ENCODE assay signal across 20 cellular contexts in genomic region chr2:9673914-9674481, GRCh38. TPM values are rescaled to one million over a fixed set of nuclear protein-coding genes. Genes with fewer than 3 reads are reported as not detected.
DNase-seq lines count a peak whose midpoint lies in the region; ATAC-seq and TF ChIP-seq lines count a peak whose summit lies in the region.
"Had no signal": no experiment of that assay in that cellular context is flagged by ENCODE, and none has a peak within 500 bp of the region (broad histone marks: within the 10 kb centered on the region; RNA-seq: fewer than 3 reads in every experiment).

No MANE protein-coding gene starts in this region.

- no peak overlapping the region for H2AFZ ChIP-seq in SK-N-SH (ENCODE audit: low read depth)

- 0 out of 2 replicates have a peak, but pooled peaks have one; percentile 11 for TF ChIP-seq RAD21 in SK-N-SH (IDR thresholded peaks at IDR 0.05; ENCODE audit: low read length)

- peak in 1 of 2 experiments; percentile 77; a peak in 2 of 4 replicates for TF ChIP-seq EP300 in SK-N-SH (IDR thresholded peaks at IDR 0.05; ENCODE audit: borderline replicate concordance in 1 of 2, low read depth in 1 of 2, low read length in 1 of 2)

- peaks cover 24 to 25% of the 10 kb centered on the region in 2 experiments; a peak in 3 of 4 replicates for H3K4me1 ChIP-seq in SK-N-SH (ENCODE audit: control insufficient read depth in 1 of 2, insufficient read depth in 2 of 2, low read depth in 1 of 2, low read length in 1 of 2)

- no peaks in the 10 kb centered on the region for H3K79me2 ChIP-seq in SK-N-SH (ENCODE audit: insufficient read depth)

- H3K9me3 ChIP-seq in SK-N-SH: no peaks in the 10 kb centered on the region

- POLR2A ChIA-PET in SK-N-SH (lab: Yijun Ruan, JAX) (interaction anchor here (0.6 to 1.2 kb wide), 3 partner anchors 15 to 118 kb away, joined by 3 to 5 read pairs (median 4); partner anchors contain the start of genes ADAM17 and YWHAQ), MCF 10A (lab: Yijun Ruan, JAX) (no interaction called here)

- H3K27ac Mint-ChIP-seq in MCF 10A (ENCODE audit: low read depth, unreplicated experiment): no peak overlapping the region

- H3K4me2 ChIP-seq in SK-N-SH: no peak overlapping the region
- H3K4me2 ChIP-seq: KMS-11 had no signal

- H3K27ac ChIP-seq in SK-N-SH (ENCODE audit: low read depth in 2 of 2, low read length in 1 of 2): peak overlapping the region; percentile 45 to 88; a peak in 3 of 4 replicates
- H3K27ac ChIP-seq: BLaER1 treated with 17β-estradiol and CSF1 and Interleukin-3, amounts not matched to agents 10 nM and 100 nM; KMS-11; SK-N-MC had no signal

- DNase-seq in NCI-H345 (lab: John Stamatoyannopoulos, UW) (peak; percentile 12), NCI-H345 treated with DMSO at 0.1 percent for 48 hours (lab: John Stamatoyannopoulos, UW; ENCODE audit: unreplicated experiment) (no peak), SK-N-SH (peak; percentile 78), choroid plexus epithelial cell (ENCODE audit: low read depth) (peak; percentile 21), CD1c-positive myeloid dendritic cell (ENCODE audit: extremely low spot score) (no peak), MCF 10A (ENCODE audit: unreplicated experiment) (no peak)
- DNase-seq in central memory CD4-positive, alpha-beta T cell: no peak
- DNase-seq: 8988T, DND-41, HCEC 1CT, NCI-H1105, NCI-H1694 treated with DMSO at 0.1 percent for 48 hours, NCI-H2171, NCI-H510A, NCI-H774 had no signal

- H3K4me1 Mint-ChIP-seq in MCF 10A (ENCODE audit: insufficient read depth, unreplicated experiment): peaks cover 17% of the 10 kb centered on the region

- no peaks in the 10 kb centered on the region for H3K36me3 Mint-ChIP-seq in MCF 10A (ENCODE audit: insufficient read depth, unreplicated experiment)

- no peaks in the 10 kb centered on the region for H3K9me2 ChIP-seq in SK-N-SH

- H3K9ac ChIP-seq in SK-N-SH: no peak overlapping the region
- H3K9ac ChIP-seq: BLaER1 treated with 17β-estradiol and CSF1 and Interleukin-3, amounts not matched to agents 10 nM and 100 nM; KMS-11 had no signal

- H3K4me3 ChIP-seq in SK-N-SH (ENCODE audit: low read depth in 2 of 2, low read length in 1 of 2) (no peak overlapping the region), choroid plexus epithelial cell (ENCODE audit: low read depth, low read length) (no peak overlapping the region)
- H3K4me3 ChIP-seq: BLaER1 treated with 17β-estradiol and CSF1 and Interleukin-3, amounts not matched to agents 10 nM and 100 nM; SK-N-MC had no signal

- no peak for ATAC-seq in HG03469 (IDR thresholded peaks at IDR 0.05; ENCODE audit: unreplicated experiment)
- ATAC-seq: Panc1 had no signal

- TF ChIP-seq CTCF in SK-N-SH (IDR thresholded peaks at IDR 0.05) (no peak), choroid plexus epithelial cell (conservative IDR thresholded peaks at IDR 0.05; ENCODE audit: low read depth, low read length) (no peak), MCF 10A (IDR thresholded peaks at IDR 0.05; ENCODE audit: unreplicated experiment) (no peak)

- H3K36me3 ChIP-seq in SK-N-SH (replicated peaks in 1 of 2; ENCODE audit: control insufficient read depth in 1 of 2, insufficient read depth in 2 of 2, low read length in 1 of 2): no peaks in the 10 kb centered on the region
- H3K36me3 ChIP-seq: BLaER1 treated with 17β-estradiol and CSF1 and Interleukin-3, amounts not matched to agents 10 nM and 100 nM had no signal

- H3K27me3 ChIP-seq in SK-N-SH (ENCODE audit: insufficient read depth): no peaks in the 10 kb centered on the region
- H3K27me3 ChIP-seq: BLaER1 treated with 17β-estradiol and CSF1 and Interleukin-3, amounts not matched to agents 10 nM and 100 nM had no signal

- H3K27me3 Mint-ChIP-seq in MCF 10A (ENCODE audit: insufficient read depth, unreplicated experiment): no peaks in the 10 kb centered on the region

- H3K9me3 Mint-ChIP-seq in MCF 10A (ENCODE audit: unreplicated experiment): no peaks in the 10 kb centered on the region

- intact Hi-C loops in MCF 10A (cut with micrococcal nuclease): no loop called here

- peaks cover 26% of the 10 kb centered on the region for H3F3A ChIP-seq in SK-N-SH (replicated peaks; ENCODE audit: insufficient read depth)

- no peaks in the 10 kb centered on the region for H4K20me1 ChIP-seq in SK-N-SH (ENCODE audit: insufficient read depth)
- H4K20me1 ChIP-seq: BLaER1 treated with 17β-estradiol and CSF1 and Interleukin-3, amounts not matched to agents 10 nM and 100 nM had no signal

- BruUV-seq in MCF 10A (replicated peaks; lab: Mats Ljungman, UMichigan): no TSS peak

- CTCF ChIA-PET in SK-N-SH (lab: Yijun Ruan, JAX): interaction anchor here (0.6 to 1.5 kb wide), 3 partner anchors 126 to 389 kb away, joined by 3 to 5 read pairs (median 3); no protein-coding TSS in a partner anchor
- CTCF ChIA-PET in MCF 10A (lab: Yijun Ruan, JAX): interaction anchor here (0.6 kb wide), 1 partner anchor 144 kb away, joined by 3 read pairs; no protein-coding TSS in a partner anchor

- WGBS in SK-N-SH (ENCODE audit: low lambda C conversion rate): 50% methylated on average over 6 of the region's 6 CpGs

- H3K4me3 Mint-ChIP-seq in MCF 10A (ENCODE audit: unreplicated experiment): no peak overlapping the region

TF ChIP-seq in SK-N-SH, 30 proteins besides CTCF, POLR2A, EP300 and RAD21:
- TF ChIP-seq NFIC (IDR thresholded peaks at IDR 0.05; ENCODE audit: borderline replicate concordance) (peak; percentile 73), TCF12 (IDR thresholded peaks at IDR 0.05) (peak; percentile 57), RCOR1 (IDR thresholded peaks at IDR 0.05; ENCODE audit: low read length) (peak; percentile 79), USF1 (IDR thresholded peaks at IDR 0.05; ENCODE audit: borderline replicate concordance, low read depth) (peak; percentile 35; the same call in 1 of the 2 replicates), MAX (IDR thresholded peaks at IDR 0.05; ENCODE audit: low read depth) (no peak), GATA2 (CRISPR knock-in tag; IDR thresholded peaks at IDR 0.05) (peak; percentile 91), SMC3 (IDR thresholded peaks at IDR 0.05; ENCODE audit: low read depth, low read length) (no peak), RFX5 (IDR thresholded peaks at IDR 0.05; ENCODE audit: low read length) (peak; percentile 56; the same call in 1 of the 2 replicates)

RNA-seq across cellular contexts. Expression of gene YWHAQ, which starts 43.2 kb away (rescaled TPM):
- 235 and 240 TPM in 2 replicates for polyA plus RNA-seq in SK-N-SH (2012; rRNA removed)
- 327 and 349 TPM in 2 replicates for polyA plus RNA-seq in SK-N-SH (2012; cell fraction: cytosol; rRNA removed)
- polyA plus RNA-seq in SK-N-SH (2012; cell fraction: nucleus; rRNA removed): 114 and 122 TPM in 2 replicates
- 239 TPM in 2 replicates for total RNA-seq in MCF 10A (2022)

Comparison
In these comparisons a context has a peak if more than half of its experiments do, and no peak if none do; other contexts are left out.
1. DNase-seq: peak in NCI-H345 (single experiment), SK-N-SH (single experiment) and choroid plexus epithelial cell (single experiment); none in NCI-H345 treated with DMSO at 0.1 percent for 48 hours (single experiment), CD1c-positive myeloid dendritic cell (single experiment), central memory CD4-positive, alpha-beta T cell (single experiment) and MCF 10A (single experiment).